ENCODE assay signal across 8 cellular contexts in the genomic region with DNA sequence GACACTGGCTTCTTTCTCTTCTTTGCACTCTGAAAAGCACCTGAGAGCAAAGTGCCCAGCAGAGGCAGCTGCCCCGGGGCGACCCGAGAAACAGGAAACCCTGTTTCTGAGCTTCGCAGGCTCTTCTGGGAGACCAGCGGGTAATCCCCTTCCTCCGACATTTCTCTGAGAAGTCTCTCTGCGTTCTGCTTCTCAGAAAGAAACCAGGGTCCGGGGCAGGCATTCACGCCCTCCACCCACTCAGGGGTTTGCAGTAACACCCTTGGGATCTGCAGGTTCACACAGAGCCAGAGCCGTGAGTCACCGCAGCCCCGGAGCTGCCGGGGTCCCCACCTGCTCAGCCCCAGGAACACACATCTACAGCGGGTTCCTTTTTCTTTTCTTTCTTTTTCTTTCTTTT.
A peak's percentile ranks its signal among the peaks of the same experiment; 100 is the strongest.
DNase-seq lines count a peak whose midpoint lies in the region; ATAC-seq and TF ChIP-seq lines count a peak whose summit lies in the region.

No MANE protein-coding gene starts in this region.

- peak; percentile 19 to 34 (median 31) for DNase-seq in effector memory CD4-positive, alpha-beta T cell
- peak; percentile 77 to 86 for DNase-seq in stimulated activated CD8-positive, alpha-beta memory T cell treated with anti-CD3 and anti-CD28 coated beads, Interleukin-15, amount 100 ng/mL, for 48 hours (ENCODE audit: low read depth in 2 of 2)
- DNase-seq in HEK293T (ENCODE audit: extremely low spot score) (no peak), NCI-H1417 (lab: John Stamatoyannopoulos, UW) (no peak), SW480 (ENCODE audit: low spot score) (no peak)

- peak; percentile 79 for ATAC-seq in GM18868 (IDR thresholded peaks at IDR 0.05; ENCODE audit: unreplicated experiment)
- peak; percentile 87 for ATAC-seq in HG02970 (IDR thresholded peaks at IDR 0.05; ENCODE audit: low FRiP score, unreplicated experiment)
- ATAC-seq in activated CD4-positive, CD25-positive, alpha-beta regulatory T cell treated with anti-CD3 and anti-CD28 coated beads, Interleukin-2, amount 50 U/mL, for 24 hours, result peak; percentile 89 to 95

- CTCF ChIA-PET in HEK293T (lab: Yijun Ruan, JAX), result no interaction called here

- no peaks in the 10 kb centered on the region for H3K36me3 ChIP-seq in effector memory CD4-positive, alpha-beta T cell (ENCODE audit: control insufficient read depth, insufficient read depth, low read length)

- no peaks in the 10 kb centered on the region for H3K9me3 ChIP-seq in effector memory CD4-positive, alpha-beta T cell (ENCODE audit: control insufficient read depth, low read length)

- H3K4me3 ChIP-seq in effector memory CD4-positive, alpha-beta T cell (ENCODE audit: insufficient read depth, low read depth, low read length, poor library complexity, severe bottlenecking), result peak overlapping the region; percentile 73

- H3K4me1 ChIP-seq in effector memory CD4-positive, alpha-beta T cell (ENCODE audit: control insufficient read depth, insufficient read depth, low read length, poor library complexity, severe bottlenecking), result peaks cover 12% of the 10 kb centered on the region

- H3K27ac ChIP-seq in effector memory CD4-positive, alpha-beta T cell (ENCODE audit: insufficient read depth, low read length, poor library complexity, severe bottlenecking), result peak overlapping the region; percentile 77

- H3K27me3 ChIP-seq in effector memory CD4-positive, alpha-beta T cell (replicated peaks; ENCODE audit: control insufficient read depth, insufficient read depth, low read length, poor library complexity, severe bottlenecking), result no peaks in the 10 kb centered on the region

- POLR2A ChIA-PET in HEK293T (lab: Yijun Ruan, JAX), result interaction anchor here (1.8 kb wide), 1 partner anchor 86 kb away, joined by 8 read pairs; a partner anchor contains a TSS

TF ChIP-seq in HEK293T, 16 proteins besides CTCF, POLR2A, EP300 and RAD21:
- TF ChIP-seq L3MBTL2 (conservative IDR thresholded peaks at IDR 0.05) (no peak), NFRKB (IDR thresholded peaks at IDR 0.05) (no peak), HDGF (IDR thresholded peaks at IDR 0.05; ENCODE audit: borderline replicate concordance) (no peak), FOXA1 (IDR thresholded peaks at IDR 0.05) (no peak)

Comparison
In these comparisons a context has a peak if more than half of its experiments do, and no peak if none do; other contexts are left out.
1. DNase-seq: peak in effector memory CD4-positive, alpha-beta T cell (3 of 3) and stimulated activated CD8-positive, alpha-beta memory T cell treated with anti-CD3 and anti-CD28 coated beads, Interleukin-15, amount 100 ng/mL, for 48 hours (2 of 2); none in HEK293T (single experiment), NCI-H1417 (0 of 3) and SW480 (single experiment).
2. Peak in every context shown above with its lines, with median percentiles within 50 percentile points of each other: ATAC-seq.